9 cellular contexts compared by ENCODE assay signal in the genomic region with DNA sequence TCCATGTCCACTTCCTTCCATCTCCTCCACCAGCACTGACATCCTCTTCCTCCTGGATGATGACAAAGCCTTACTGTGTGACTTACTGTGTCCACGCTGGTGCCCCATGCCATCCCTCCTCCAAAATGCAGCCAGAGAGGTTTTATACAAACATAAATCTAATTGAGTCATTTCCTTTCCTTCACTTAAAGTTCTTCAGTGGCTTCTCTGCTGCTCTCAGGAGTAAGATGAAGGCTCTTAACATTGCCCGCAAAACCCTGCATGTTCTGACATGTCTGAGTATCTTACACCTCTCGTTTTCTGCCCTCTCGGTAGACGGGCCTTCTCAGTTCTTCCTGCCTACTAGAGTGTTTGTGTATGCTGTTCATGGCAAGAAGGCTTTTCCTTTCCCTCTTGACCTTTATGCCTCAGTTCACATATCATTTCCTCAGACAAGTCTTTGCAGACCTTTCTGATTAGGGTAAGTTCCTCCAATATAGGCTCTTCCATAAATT.
DNase-seq lines count a peak whose midpoint lies in the region; ATAC-seq and TF ChIP-seq lines count a peak whose summit lies in the region.
"Had no signal": no experiment of that assay in that cellular context is flagged by ENCODE, and none has a peak within 500 bp of the region (broad histone marks: within the 10 kb centered on the region; RNA-seq: fewer than 3 reads in every experiment).

No MANE protein-coding gene starts in this region.

- DNase-seq in GM12865 (ENCODE audit: low read depth) (peak; percentile 83), astrocyte of the hippocampus (ENCODE audit: low read depth, low spot score) (peak; percentile 5), kidney glomerular epithelial cell (lab: John Stamatoyannopoulos, UW) (no peak), H7 (no peak)
- DNase-seq in activated CD8-positive, alpha-beta memory T cell treated with anti-CD3 and anti-CD28 coated beads, Interleukin-2, amount 50 U/mL, for 48 hours = no peak
- DNase-seq in activated CD4-positive, alpha-beta T cell treated with anti-CD3 and anti-CD28 coated beads for 4 hours = no peak
- DNase-seq: central memory CD4-positive, alpha-beta T cell had no signal

- ATAC-seq in GM21367 (IDR thresholded peaks at IDR 0.05; ENCODE audit: unreplicated experiment) = peak; percentile 68
- peak; percentile 39 for ATAC-seq in HG03342 (IDR thresholded peaks at IDR 0.05; ENCODE audit: unreplicated experiment)

- H3K36me3 ChIP-seq in H7 (replicated peaks; ENCODE audit: control insufficient read depth, insufficient read depth, low read length) = no peaks in the 10 kb centered on the region

- H3K4me3 ChIP-seq in GM12865 (ENCODE audit: low read depth, low read length) (no peak overlapping the region), H7 (ENCODE audit: insufficient read depth, low read depth, low read length) (no peak overlapping the region)

- no peaks in the 10 kb centered on the region for H3K27me3 ChIP-seq in H7 (ENCODE audit: control insufficient read depth, insufficient read depth, low read length)

- TF ChIP-seq CTCF in GM12865 (IDR thresholded peaks at IDR 0.05; ENCODE audit: insufficient read depth, low read depth, low read length, missing control alignments) = no peak

Comparison
In these comparisons a context has a peak if more than half of its experiments do, and no peak if none do; other contexts are left out.
1. DNase-seq: peak in GM12865 (single experiment) and astrocyte of the hippocampus (single experiment); none in kidney glomerular epithelial cell (single experiment), activated CD8-positive, alpha-beta memory T cell treated with anti-CD3 and anti-CD28 coated beads, Interleukin-2, amount 50 U/mL, for 48 hours (single experiment), H7 (single experiment) and activated CD4-positive, alpha-beta T cell treated with anti-CD3 and anti-CD28 coated beads for 4 hours (0 of 2).